Comparison of ENCODE assay signal across 8 cellular contexts in the genomic region with DNA sequence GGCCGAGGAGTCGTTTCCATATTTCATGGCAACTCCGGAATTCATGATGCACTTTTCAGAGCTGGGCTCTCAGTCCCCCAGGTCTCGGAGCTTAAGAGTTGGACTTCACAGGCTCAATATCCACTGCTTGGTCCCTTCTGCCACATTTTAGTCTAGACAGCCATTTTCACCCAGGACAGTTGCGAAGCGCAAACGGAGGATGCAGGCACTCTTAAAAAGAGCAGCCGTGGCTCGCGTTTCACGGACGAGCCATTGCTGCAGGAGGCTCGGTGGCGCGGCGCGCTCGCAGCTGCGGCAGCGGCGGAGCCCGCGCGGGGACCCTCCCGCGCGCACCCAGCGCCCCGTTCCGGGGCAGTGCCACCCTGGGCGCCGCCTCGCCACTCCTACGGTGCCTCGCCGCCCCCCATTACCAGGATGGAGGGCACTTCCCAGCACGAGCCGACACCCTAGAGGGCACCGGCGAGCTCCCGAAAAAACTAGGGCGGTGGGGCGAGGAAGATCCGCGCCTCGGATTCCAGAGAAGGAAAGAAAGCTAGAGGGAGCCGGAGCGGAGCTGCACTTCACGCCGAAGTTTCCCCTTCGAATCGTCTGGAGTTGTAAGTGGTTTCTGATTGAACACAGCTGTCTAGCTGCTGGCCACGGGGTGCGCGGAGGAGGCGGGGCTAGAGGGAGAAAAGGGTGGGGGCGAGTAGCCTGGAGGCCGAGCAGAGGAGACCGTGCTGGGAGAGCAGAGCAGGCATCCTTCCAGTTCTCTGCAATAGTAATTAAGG.
A peak's percentile ranks its signal among the peaks of the same experiment; 100 is the strongest.
DNase-seq lines count a peak whose midpoint lies in the region; ATAC-seq and TF ChIP-seq lines count a peak whose summit lies in the region.

No MANE protein-coding gene starts in this region.

- peak; percentile 12 for TF ChIP-seq CTCF in liver (IDR thresholded peaks at IDR 0.05; ENCODE audit: low read depth, low read length, missing input control)

- no peaks in the 10 kb centered on the region for H3K27me3 ChIP-seq in liver (ENCODE audit: control insufficient read depth in 4 of 4, insufficient read depth in 4 of 4, low read length in 3 of 4)

- H3K9ac ChIP-seq in liver (ENCODE audit: low read depth in 1 of 2, low read length in 2 of 2): peak overlapping the region; percentile 51 to 79

- H3K9me3 ChIP-seq in liver (ENCODE audit: control insufficient read depth in 4 of 4, low read length in 3 of 4): no peaks in the 10 kb centered on the region

- H3K4me1 ChIP-seq in liver (ENCODE audit: control insufficient read depth in 4 of 4, insufficient read depth in 4 of 4, low read length in 3 of 4): peaks cover 0 to 27% (median 20%) of the 10 kb centered on the region in 4 donors

- peak overlapping the region; percentile 84 to 87 for H3K27ac ChIP-seq in liver (ENCODE audit: low read depth in 1 of 2, low read length in 2 of 2)

- WGBS in liver: under 1% methylated on average over 59 of the region's 59 CpGs

- peak overlapping the region; percentile 89 to 98 (median 96) for H3K4me3 ChIP-seq in liver (ENCODE audit: low read depth in 1 of 3, low read length in 3 of 3)

- DNase-seq in NCI-H2171 treated with DMSO at 0.1 percent for 48 hours (lab: John Stamatoyannopoulos, UW) (peak; percentile 78), dermis microvascular lymphatic vessel endothelial cell (ENCODE audit: low read depth in 2 of 2) (peak; percentile 25 to 78), NCI-H510A (lab: John Stamatoyannopoulos, UW) (no peak)
- DNase-seq in activated CD4-positive, alpha-beta T cell treated with anti-CD3 and anti-CD28 coated beads, Interleukin-2, amount 50 U/mL, for 24 hours (ENCODE audit: low read depth in 1 of 2, low spot score in 1 of 2): peak; percentile 49 to 51
- peak; percentile 60 to 62 for DNase-seq in stimulated activated CD4-positive, alpha-beta T cell treated with anti-CD3 and anti-CD28 coated beads, Interleukin-2, amount 100 ng/mL, for 48 hours

- TF ChIP-seq RAD21 in liver (IDR thresholded peaks at IDR 0.05): peak; percentile 48 to 64

- peak; percentile 96 for ATAC-seq in GM18511 (IDR thresholded peaks at IDR 0.05; ENCODE audit: unreplicated experiment)
- ATAC-seq in HG02870 (IDR thresholded peaks at IDR 0.05; ENCODE audit: unreplicated experiment): peak; percentile 96

- H3K36me3 ChIP-seq in liver (ENCODE audit: control insufficient read depth in 4 of 4, insufficient read depth in 3 of 4, low read depth in 1 of 4, low read length in 3 of 4): no peaks in the 10 kb centered on the region

TF ChIP-seq in liver, 16 proteins besides CTCF, POLR2A, EP300 and RAD21:
- TF ChIP-seq ZBTB33 (IDR thresholded peaks at IDR 0.05): no peak
- no peak for TF ChIP-seq NR2F2 (IDR thresholded peaks at IDR 0.05)
- TF ChIP-seq SP1 (IDR thresholded peaks at IDR 0.05): peak; percentile 50
- peak; percentile 97 for TF ChIP-seq TAF1 (conservative IDR thresholded peaks at IDR 0.05)
- TF ChIP-seq ATF3 (IDR thresholded peaks at IDR 0.05): no peak
- TF ChIP-seq GABPA (IDR thresholded peaks at IDR 0.05 in 1 of 2, conservative IDR thresholded peaks at IDR 0.05 in 1 of 2): no peak
- TF ChIP-seq, protein P1, sequence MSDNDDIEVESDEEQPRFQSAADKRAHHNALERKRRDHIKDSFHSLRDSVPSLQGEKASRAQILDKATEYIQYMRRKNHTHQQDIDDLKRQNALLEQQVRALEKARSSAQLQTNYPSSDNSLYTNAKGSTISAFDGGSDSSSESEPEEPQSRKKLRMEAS (IDR thresholded peaks at IDR 0.05): no peak
- no peak for TF ChIP-seq FOXA1 (IDR thresholded peaks at IDR 0.05)
- TF ChIP-seq FOXA2 (IDR thresholded peaks at IDR 0.05): no peak
- no peak for TF ChIP-seq EGR1 (IDR thresholded peaks at IDR 0.05; ENCODE audit: low read depth in 2 of 2)
- TF ChIP-seq RXRA (IDR thresholded peaks at IDR 0.05): no peak
- TF ChIP-seq HNF4G (IDR thresholded peaks at IDR 0.05): no peak
- TF ChIP-seq, protein P2, sequence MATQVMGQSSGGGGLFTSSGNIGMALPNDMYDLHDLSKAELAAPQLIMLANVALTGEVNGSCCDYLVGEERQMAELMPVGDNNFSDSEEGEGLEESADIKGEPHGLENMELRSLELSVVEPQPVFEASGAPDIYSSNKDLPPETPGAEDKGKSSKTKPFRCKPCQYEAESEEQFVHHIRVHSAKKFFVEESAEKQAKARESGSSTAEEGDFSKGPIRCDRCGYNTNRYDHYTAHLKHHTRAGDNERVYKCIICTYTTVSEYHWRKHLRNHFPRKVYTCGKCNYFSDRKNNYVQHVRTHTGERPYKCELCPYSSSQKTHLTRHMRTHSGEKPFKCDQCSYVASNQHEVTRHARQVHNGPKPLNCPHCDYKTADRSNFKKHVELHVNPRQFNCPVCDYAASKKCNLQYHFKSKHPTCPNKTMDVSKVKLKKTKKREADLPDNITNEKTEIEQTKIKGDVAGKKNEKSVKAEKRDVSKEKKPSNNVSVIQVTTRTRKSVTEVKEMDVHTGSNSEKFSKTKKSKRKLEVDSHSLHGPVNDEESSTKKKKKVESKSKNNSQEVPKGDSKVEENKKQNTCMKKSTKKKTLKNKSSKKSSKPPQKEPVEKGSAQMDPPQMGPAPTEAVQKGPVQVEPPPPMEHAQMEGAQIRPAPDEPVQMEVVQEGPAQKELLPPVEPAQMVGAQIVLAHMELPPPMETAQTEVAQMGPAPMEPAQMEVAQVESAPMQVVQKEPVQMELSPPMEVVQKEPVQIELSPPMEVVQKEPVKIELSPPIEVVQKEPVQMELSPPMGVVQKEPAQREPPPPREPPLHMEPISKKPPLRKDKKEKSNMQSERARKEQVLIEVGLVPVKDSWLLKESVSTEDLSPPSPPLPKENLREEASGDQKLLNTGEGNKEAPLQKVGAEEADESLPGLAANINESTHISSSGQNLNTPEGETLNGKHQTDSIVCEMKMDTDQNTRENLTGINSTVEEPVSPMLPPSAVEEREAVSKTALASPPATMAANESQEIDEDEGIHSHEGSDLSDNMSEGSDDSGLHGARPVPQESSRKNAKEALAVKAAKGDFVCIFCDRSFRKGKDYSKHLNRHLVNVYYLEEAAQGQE (IDR thresholded peaks at IDR 0.05): peak; percentile 74
- no peak for TF ChIP-seq JUND (IDR thresholded peaks at IDR 0.05)
- peak; percentile 4 to 43 for TF ChIP-seq HNF4A (conservative IDR thresholded peaks at IDR 0.05)
- TF ChIP-seq YY1 (IDR thresholded peaks at IDR 0.05): peak; percentile 21
